Comparison of ENCODE assay signal across 9 cellular contexts in the genomic region with DNA sequence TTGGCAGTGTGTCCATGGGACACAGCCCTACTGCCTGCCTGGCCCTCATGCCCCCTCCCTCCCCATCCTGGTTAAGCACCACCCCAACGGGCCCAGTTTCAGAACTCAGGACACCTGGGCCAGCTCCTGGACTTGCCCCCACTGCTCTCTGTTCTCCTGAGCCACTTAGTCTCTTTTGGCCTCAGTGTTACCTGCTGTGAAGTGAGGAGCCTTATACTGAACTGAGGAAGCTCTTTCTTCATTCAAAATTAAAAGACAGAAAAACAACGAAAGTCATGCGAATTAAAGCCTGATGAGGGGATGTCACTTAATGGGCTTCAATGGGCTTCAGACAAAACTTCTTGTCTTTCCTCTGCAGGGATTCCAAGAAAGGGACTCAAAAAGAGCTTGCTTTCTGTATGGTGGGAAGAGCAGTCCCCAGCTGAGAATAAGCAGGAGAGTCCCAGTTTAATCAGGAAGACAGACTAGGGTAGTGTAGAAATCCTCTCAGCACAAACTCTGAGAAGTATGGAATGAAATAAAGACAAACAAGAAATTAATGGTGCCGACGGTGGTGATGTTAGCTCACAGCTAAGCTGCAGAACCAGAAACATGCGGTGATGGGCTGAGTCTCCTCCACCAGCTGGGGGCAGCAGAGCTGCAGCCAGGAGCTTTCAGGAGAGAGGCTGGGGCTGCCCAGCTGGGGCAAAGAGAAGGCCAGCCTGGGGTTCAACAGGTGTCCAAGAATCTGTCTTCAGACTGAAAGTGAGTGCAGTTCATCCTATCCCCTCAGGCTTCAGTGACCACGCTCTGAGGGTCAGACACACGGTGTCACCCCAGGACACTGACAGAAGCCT.
DNase-seq lines count a peak whose midpoint lies in the region; ATAC-seq and TF ChIP-seq lines count a peak whose summit lies in the region.
"Had no signal": no experiment of that assay in that cellular context is flagged by ENCODE, and none has a peak within 500 bp of the region (broad histone marks: within the 10 kb centered on the region; RNA-seq: fewer than 3 reads in every experiment).

No MANE protein-coding gene starts in this region.

- no peak overlapping the region for H3K27ac ChIP-seq in fibroblast of lung (ENCODE audit: insufficient read depth, low read length)

- no peaks in the 10 kb centered on the region for H3K4me1 ChIP-seq in fibroblast of lung (ENCODE audit: control insufficient read depth, extremely low read depth, insufficient read depth, low read length)

- no peaks in the 10 kb centered on the region for H4K20me1 ChIP-seq in fibroblast of lung (ENCODE audit: control insufficient read depth, extremely low read depth, insufficient read depth, low read length)

- no peak overlapping the region for H3K4me2 ChIP-seq in fibroblast of lung (ENCODE audit: extremely low read depth, insufficient read depth, low read length)

- H3K27me3 Mint-ChIP-seq in activated CD4-positive, alpha-beta T cell treated with anti-CD3 and anti-CD28 coated beads, Interleukin-2, amount 10 ng/mL, durations not matched to agents 24 days and 14 days = peaks cover 24% of the 10 kb centered on the region

- H3K27ac Mint-ChIP-seq in activated CD4-positive, alpha-beta T cell treated with anti-CD3 and anti-CD28 coated beads, Interleukin-2, amount 10 ng/mL, durations not matched to agents 24 days and 14 days = no peak overlapping the region

- TF ChIP-seq CTCF in fibroblast of lung (conservative IDR thresholded peaks at IDR 0.05 in 1 of 2, IDR thresholded peaks at IDR 0.05 in 1 of 2; ENCODE audit: low read depth in 1 of 2, low read length in 2 of 2) = peak; percentile 49 to 81

- no peaks in the 10 kb centered on the region for H3K79me2 ChIP-seq in fibroblast of lung (ENCODE audit: control insufficient read depth, insufficient read depth, low read length)

- intact Hi-C loops in activated CD4-positive, alpha-beta T cell treated with anti-CD3 and anti-CD28 coated beads, Interleukin-2, amount 10 ng/mL, durations not matched to agents 24 days and 14 days (cut with micrococcal nuclease) = no loop called here

- no peak overlapping the region for H3K4me3 Mint-ChIP-seq in activated CD4-positive, alpha-beta T cell treated with anti-CD3 and anti-CD28 coated beads, Interleukin-2, amount 10 ng/mL, durations not matched to agents 24 days and 14 days

- ATAC-seq in HG02943 (IDR thresholded peaks at IDR 0.05; ENCODE audit: low read depth, unreplicated experiment) (peak; percentile 62), HG03039 (IDR thresholded peaks at IDR 0.05; ENCODE audit: unreplicated experiment) (no peak)

- peak; percentile 29 for DNase-seq in NCI-H2227 (lab: John Stamatoyannopoulos, UW; ENCODE audit: unreplicated experiment)
- no peak for DNase-seq in NCI-H2227 treated with DMSO at 0.1 percent for 48 hours (lab: John Stamatoyannopoulos, UW)
- DNase-seq in activated CD4-positive, alpha-beta T cell treated with anti-CD3 and anti-CD28 coated beads, Interleukin-2, amount 10 ng/mL, durations not matched to agents 24 days and 14 days = peak; percentile 81
- DNase-seq in fibroblast of lung (ENCODE audit: low read depth in 2 of 2) = no peak
- DNase-seq in retina = peak; percentile 55
- DNase-seq in NCI-H2171 (lab: John Stamatoyannopoulos, UW) = no peak

- H3K36me3 ChIP-seq in fibroblast of lung (ENCODE audit: control insufficient read depth, insufficient read depth, low read length) = no peaks in the 10 kb centered on the region

- H3K36me3 Mint-ChIP-seq in activated CD4-positive, alpha-beta T cell treated with anti-CD3 and anti-CD28 coated beads, Interleukin-2, amount 10 ng/mL, durations not matched to agents 24 days and 14 days (ENCODE audit: low read depth) = no peaks in the 10 kb centered on the region

- no peaks in the 10 kb centered on the region for H3K9me3 ChIP-seq in fibroblast of lung (ENCODE audit: control insufficient read depth, insufficient read depth, low read depth, low read length)

- H3K9ac ChIP-seq in fibroblast of lung (ENCODE audit: insufficient read depth, low read length) = no peak overlapping the region

- no peak overlapping the region for H3K4me3 ChIP-seq in fibroblast of lung (replicated peaks in 1 of 4; ENCODE audit: control extremely low read depth in 1 of 4, insufficient read depth in 1 of 4, low read depth in 3 of 4, low read length in 4 of 4)
- H3K4me3 ChIP-seq: skin epidermis had no signal

- no peaks in the 10 kb centered on the region for H3K4me1 Mint-ChIP-seq in activated CD4-positive, alpha-beta T cell treated with anti-CD3 and anti-CD28 coated beads, Interleukin-2, amount 10 ng/mL, durations not matched to agents 24 days and 14 days

- H2AFZ ChIP-seq in fibroblast of lung (ENCODE audit: low read length) = no peak overlapping the region

- H3K27me3 ChIP-seq in fibroblast of lung (ENCODE audit: control insufficient read depth, insufficient read depth, low read length) = peaks cover 3% of the 10 kb centered on the region

- H3K9me3 Mint-ChIP-seq in activated CD4-positive, alpha-beta T cell treated with anti-CD3 and anti-CD28 coated beads, Interleukin-2, amount 10 ng/mL, durations not matched to agents 24 days and 14 days = no peaks in the 10 kb centered on the region

Comparison
In these comparisons a context has a peak if more than half of its experiments do, and no peak if none do; other contexts are left out.
1. DNase-seq: peak in NCI-H2227 (single experiment), activated CD4-positive, alpha-beta T cell treated with anti-CD3 and anti-CD28 coated beads, Interleukin-2, amount 10 ng/mL, durations not matched to agents 24 days and 14 days (single experiment) and retina (single experiment); none in NCI-H2227 treated with DMSO at 0.1 percent for 48 hours (single experiment), fibroblast of lung (0 of 2) and NCI-H2171 (single experiment).